In the genomic region with DNA sequence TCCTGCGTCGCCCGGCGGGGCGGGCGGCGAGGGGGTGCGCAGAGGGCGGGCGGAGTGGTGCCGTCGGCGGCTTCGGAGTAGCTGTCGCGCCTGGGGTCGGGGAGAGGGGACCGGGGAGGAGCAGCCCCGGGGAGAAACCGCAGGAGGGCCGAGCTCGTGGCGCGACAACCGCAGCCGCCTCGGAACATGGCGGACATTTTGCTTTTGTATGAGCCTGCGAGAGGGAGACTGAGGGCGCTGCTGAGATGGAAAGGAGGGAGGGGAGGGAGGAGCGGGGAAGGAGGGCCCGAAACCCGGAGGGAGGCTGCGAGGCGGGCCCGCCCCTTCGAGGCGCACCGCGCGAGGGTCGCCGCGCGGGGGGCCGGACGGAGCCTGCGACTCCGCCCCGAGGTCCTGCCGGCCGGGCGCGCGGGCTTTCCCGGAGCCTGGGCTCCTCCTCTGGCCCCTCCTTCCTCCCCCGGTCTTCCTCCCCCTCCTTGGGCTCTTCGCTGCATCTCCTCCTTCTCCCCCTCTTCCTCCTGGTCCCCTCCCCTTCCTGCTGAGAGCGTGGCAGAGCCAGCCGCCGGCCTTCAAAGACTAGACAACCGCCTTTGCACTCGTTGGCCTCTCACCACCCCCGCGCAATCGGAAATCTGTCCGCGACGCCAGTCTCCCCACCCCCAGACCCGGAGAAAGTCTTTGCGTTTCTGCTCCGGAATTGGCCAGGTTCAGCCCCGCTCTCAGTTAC, we compare ENCODE assay signal across 8 cellular contexts. TPM values are rescaled to one million over a fixed set of nuclear protein-coding genes. Genes with fewer than 3 reads are reported as not detected.
A peak's percentile ranks its signal among the peaks of the same experiment; 100 is the strongest.
DNase-seq lines count a peak whose midpoint lies in the region; ATAC-seq and TF ChIP-seq lines count a peak whose summit lies in the region.

No MANE protein-coding gene starts in this region.

- intact Hi-C loops in Calu3 (cut with micrococcal nuclease; ENCODE audit: unreplicated experiment): no loop called here

- H3K27ac ChIP-seq in HUES64 (ENCODE audit: low read depth, low read length): peak overlapping the region; percentile 72
- H3K27ac ChIP-seq in OCI-LY1 (ENCODE audit: low read depth, low read length, poor library complexity, severe bottlenecking): peak overlapping the region; percentile 86
- peak overlapping the region; percentile 84 for H3K27ac ChIP-seq in muscle layer of duodenum (ENCODE audit: low read length)

- H3K27ac Mint-ChIP-seq in Calu3 (ENCODE audit: unreplicated experiment): peak overlapping the region; percentile 76

- BruUV-seq in Calu3 (replicated peaks; lab: Mats Ljungman, UMichigan): no TSS peak

- peak overlapping the region; percentile 90 for H3K4me3 Mint-ChIP-seq in Calu3 (ENCODE audit: low read depth, unreplicated experiment)

- no peaks in the 10 kb centered on the region for H4K20me1 ChIP-seq in OCI-LY1 (ENCODE audit: insufficient read depth, low read length)

- H3K4me3 ChIP-seq in HUES64 (ENCODE audit: low read length) (peak overlapping the region; percentile 81), OCI-LY1 (ENCODE audit: low read depth, low read length, poor library complexity, severe bottlenecking) (peak overlapping the region; percentile 92), epithelial cell of proximal tubule (ENCODE audit: low read depth, low read length) (peak overlapping the region; percentile 71), muscle layer of duodenum (ENCODE audit: low read depth in 1 of 2, low read length in 2 of 2) (peak overlapping the region; percentile 70 to 74)

- WGBS in HUES64: under 1% methylated on average over 72 of the region's 73 CpGs

- H3K27me3 ChIP-seq in HUES64 (ENCODE audit: insufficient read depth, low read length): no peaks in the 10 kb centered on the region
- H3K27me3 ChIP-seq in OCI-LY1 (ENCODE audit: insufficient read depth, low read length): no peaks in the 10 kb centered on the region
- H3K27me3 ChIP-seq in muscle layer of duodenum (ENCODE audit: low read depth, low read length): no peaks in the 10 kb centered on the region

- ATAC-seq in GM21423 (IDR thresholded peaks at IDR 0.05; ENCODE audit: unreplicated experiment): peak; percentile 63

- peaks cover 5% of the 10 kb centered on the region; the same call in 1 of the 2 replicates for H3K79me2 ChIP-seq in OCI-LY1 (ENCODE audit: insufficient read depth, low read length)

- no peaks in the 10 kb centered on the region for H3K9me3 ChIP-seq in HUES64 (ENCODE audit: insufficient read depth, low read depth, low read length)
- no peaks in the 10 kb centered on the region for H3K9me3 ChIP-seq in OCI-LY1 (ENCODE audit: low read length)
- H3K9me3 ChIP-seq in muscle layer of duodenum (ENCODE audit: control insufficient read depth in 1 of 2, low read length in 2 of 2): no peaks in the 10 kb centered on the region

- DNase-seq in Calu3 (peak; percentile 86), activated T-cell treated with anti-CD3 and anti-CD28 coated beads for 4 hours (peak; percentile 61), epithelial cell of proximal tubule (ENCODE audit: low read depth) (peak; percentile 35)
- DNase-seq in stimulated activated CD8-positive, alpha-beta memory T cell treated with anti-CD3 and anti-CD28 coated beads, Interleukin-7, amount 100 ng/mL, for 1 hour (ENCODE audit: low read depth in 2 of 2): peak; percentile 55

- H3K9me3 Mint-ChIP-seq in Calu3 (ENCODE audit: low read depth, unreplicated experiment): no peaks in the 10 kb centered on the region

- H3K27me3 Mint-ChIP-seq in Calu3 (ENCODE audit: unreplicated experiment): no peaks in the 10 kb centered on the region

- H3K4me1 ChIP-seq in HUES64 (ENCODE audit: insufficient read depth, low read length) (peaks cover 10% of the 10 kb centered on the region; the same call in 1 of the 2 replicates), OCI-LY1 (ENCODE audit: insufficient read depth, low read length, severe bottlenecking) (peaks cover 16% of the 10 kb centered on the region), muscle layer of duodenum (ENCODE audit: control insufficient read depth in 1 of 2, insufficient read depth in 2 of 2, low read length in 2 of 2) (no peaks in the 10 kb centered on the region)

- H3K36me3 ChIP-seq in HUES64 (ENCODE audit: insufficient read depth, low read length) (no peaks in the 10 kb centered on the region), OCI-LY1 (ENCODE audit: insufficient read depth, low read length) (0 out of 2 replicates have a peak, but pooled peaks cover 3% of the 10 kb centered on the region), muscle layer of duodenum (ENCODE audit: control insufficient read depth in 1 of 2, insufficient read depth in 2 of 2, low read length in 2 of 2) (no peaks in the 10 kb centered on the region)

- TF ChIP-seq CTCF in Calu3 (IDR thresholded peaks at IDR 0.05; ENCODE audit: unreplicated experiment) (no peak), OCI-LY1 (IDR thresholded peaks at IDR 0.05; ENCODE audit: low read length) (no peak), epithelial cell of proximal tubule (conservative IDR thresholded peaks at IDR 0.05; ENCODE audit: low read depth, low read length) (no peak)

- peaks cover 30% of the 10 kb centered on the region for H3K36me3 Mint-ChIP-seq in Calu3 (ENCODE audit: insufficient read depth, unreplicated experiment)

- H3F3A ChIP-seq in OCI-LY1 (ENCODE audit: insufficient read depth, low read length): no peaks in the 10 kb centered on the region

- no peaks in the 10 kb centered on the region for H3K9me2 ChIP-seq in OCI-LY1 (ENCODE audit: low read depth, low read length)

- H2AFZ ChIP-seq in OCI-LY1 (ENCODE audit: low read length): no peak overlapping the region

- peak overlapping the region; percentile 70 for H3K9ac ChIP-seq in HUES64 (ENCODE audit: low read depth, low read length)
- peak overlapping the region; percentile 98 for H3K9ac ChIP-seq in OCI-LY1 (ENCODE audit: low read length)

- H3K4me1 Mint-ChIP-seq in Calu3 (ENCODE audit: low read depth, unreplicated experiment): no peaks in the 10 kb centered on the region

- H3K4me2 ChIP-seq in OCI-LY1 (ENCODE audit: low read length): peak overlapping the region; percentile 93

- CTCF ChIA-PET in Calu3 (lab: Charles Lee): interaction anchor here (1.3 kb wide), 1 partner anchor 132 kb away, joined by 4 read pairs; no protein-coding TSS in a partner anchor

RNA-seq across cellular contexts. Expression of a gene that starts 1.1 kb away (rescaled TPM):
- total RNA-seq in Calu3 (2022): 5.7 and 7.2 TPM in 2 replicates
- 6.3 TPM for polyA plus RNA-seq in HUES64 (2013, experiment 1 of 2)
- 6.4 TPM for polyA plus RNA-seq in HUES64 (2013, experiment 2 of 2)
- total RNA-seq in epithelial cell of proximal tubule: 2.0 and 3.4 TPM in 2 replicates

Comparison
In these comparisons a context has a peak if more than half of its experiments do, and no peak if none do; other contexts are left out.
1. Peak in every context shown above with its lines: DNase-seq, ATAC-seq, H3K4me3 ChIP-seq and H3K27ac ChIP-seq.
2. DNase-seq: peak in every context shown above with its lines; median percentile 86 in Calu3; 61 in activated T-cell treated with anti-CD3 and anti-CD28 coated beads for 4 hours; 55 in stimulated activated CD8-positive, alpha-beta memory T cell treated with anti-CD3 and anti-CD28 coated beads, Interleukin-7, amount 100 ng/mL, for 1 hour; 35 in epithelial cell of proximal tubule.